1 cellular context compared by ENCODE assay signal in the genomic region with DNA sequence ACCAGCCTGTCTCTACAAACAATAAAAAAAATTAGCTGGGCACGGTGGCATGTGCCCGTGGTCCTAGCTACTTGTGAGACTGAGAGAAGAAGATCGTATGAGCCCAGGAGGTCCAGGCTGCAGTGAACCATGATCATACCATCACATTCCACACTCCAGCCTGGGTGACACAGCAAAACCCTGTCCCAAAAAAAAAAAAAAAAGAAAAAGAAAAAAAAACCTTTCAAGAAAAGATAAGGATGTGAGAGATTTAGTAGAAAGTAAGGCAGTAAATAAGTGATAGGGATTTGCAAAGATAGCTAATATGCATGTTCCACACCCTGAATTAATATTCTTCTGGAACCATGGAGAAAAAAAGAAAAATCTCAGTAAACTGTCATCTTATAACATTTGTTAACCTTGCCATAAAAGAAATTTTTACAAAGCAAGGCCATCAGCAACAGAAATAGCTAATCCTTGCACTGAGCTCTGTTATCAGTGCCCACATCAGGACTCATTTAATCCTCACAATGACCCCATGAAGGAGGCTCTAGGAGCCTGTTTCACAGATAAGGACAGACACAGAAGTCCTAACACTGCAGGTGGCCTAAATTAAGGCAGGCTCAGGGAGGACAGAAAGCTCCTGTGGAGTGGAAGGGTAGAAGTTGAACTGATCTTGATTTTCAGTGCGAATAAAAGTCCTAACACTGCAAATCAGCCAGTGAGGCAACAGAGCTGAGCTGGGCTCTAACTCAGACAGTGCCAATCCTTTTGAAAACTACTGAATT.
TF ChIP-seq lines count a peak whose summit lies in the region.

No MANE protein-coding gene starts in this region.

TF ChIP-seq in K562, 482 proteins besides CTCF, POLR2A, EP300 and RAD21 (continues in another document):
- TF ChIP-seq PHF21A (IDR thresholded peaks at IDR 0.05; ENCODE audit: borderline replicate concordance, low read depth) (0 out of 2 replicates have a peak, but pooled peaks have one; percentile 46), TBL1XR1 (IDR thresholded peaks at IDR 0.05; ENCODE audit: low read length in 2 of 2) (peak in 1 of 2 experiments; percentile 61; a peak in 1 of 4 replicates), ZNF695 (CRISPR knock-in tag; IDR thresholded peaks at IDR 0.05) (no peak), ZNF780A (CRISPR knock-in tag; IDR thresholded peaks at IDR 0.05) (no peak), RNF2 (IDR thresholded peaks at IDR 0.05) (peak; percentile 83), ESRRA (IDR thresholded peaks at IDR 0.05; ENCODE audit: borderline replicate concordance, low read depth) (peak; percentile 72), EHMT2 (IDR thresholded peaks at IDR 0.05) (no peak), ZNF655 (CRISPR knock-in tag; IDR thresholded peaks at IDR 0.05) (no peak), RBBP5 (IDR thresholded peaks at IDR 0.05; ENCODE audit: borderline replicate concordance, insufficient read depth, low read length, poor library complexity, severe bottlenecking) (no peak), MYBL2 (IDR thresholded peaks at IDR 0.05; ENCODE audit: low read depth) (no peak), MYBL2 (CRISPR knock-in tag; IDR thresholded peaks at IDR 0.05; ENCODE audit: borderline replicate concordance) (no peak), KLF16 (IDR thresholded peaks at IDR 0.05) (peak; percentile 93), SOX6 (IDR thresholded peaks at IDR 0.05) (peak; percentile 93), CREM (IDR thresholded peaks at IDR 0.05; ENCODE audit: low read depth) (peak; percentile 64; the same call in 1 of the 2 replicates), ATF7 (IDR thresholded peaks at IDR 0.05) (peak; percentile 71), ETV5 (CRISPR knock-in tag; IDR thresholded peaks at IDR 0.05; ENCODE audit: low read depth) (no peak), ZNF280B (CRISPR knock-in tag; IDR thresholded peaks at IDR 0.05) (no peak), NCOA2 (IDR thresholded peaks at IDR 0.05; ENCODE audit: partially characterized antibody in 2 of 2) (peak in 1 of 2 experiments; percentile 19), LEF1 (IDR thresholded peaks at IDR 0.05) (peak; percentile 63; the same call in 1 of the 2 replicates), SMARCC2 (IDR thresholded peaks at IDR 0.05; ENCODE audit: low read depth) (peak; percentile 82), CREB1 (IDR thresholded peaks at IDR 0.05) (peak; percentile 24; the same call in 1 of the 2 replicates), CREB1 (CRISPR knock-in tag; IDR thresholded peaks at IDR 0.05) (no peak), ZNF766 (CRISPR knock-in tag; conservative IDR thresholded peaks at IDR 0.05) (peak; percentile 57), NR2C2 (CRISPR knock-in tag; IDR thresholded peaks at IDR 0.05) (no peak), NR2C2 (tag; IDR thresholded peaks at IDR 0.05) (peak; percentile 53; the same call in 1 of the 2 replicates), NCOR1 (IDR thresholded peaks at IDR 0.05) (peak; percentile 88), SMARCA4 (IDR thresholded peaks at IDR 0.05) (peak; percentile 87), IRF2 (CRISPR knock-in tag; IDR thresholded peaks at IDR 0.05) (no peak), U2AF1 (optimal IDR thresholded peaks at IDR 0.05; ENCODE audit: low read depth, low read length) (no peak), TAL1 (IDR thresholded peaks at IDR 0.05) (peak; percentile 92), RHOXF2B (CRISPR knock-in tag; conservative IDR thresholded peaks at IDR 0.05) (no peak), ZNF75A (CRISPR knock-in tag; IDR thresholded peaks at IDR 0.05) (no peak), BRF1 (IDR thresholded peaks at IDR 0.05; ENCODE audit: borderline replicate concordance, extremely low read depth, insufficient read length) (no peak), FOXP4 (CRISPR knock-in tag; IDR thresholded peaks at IDR 0.05; ENCODE audit: borderline replicate concordance) (no peak), ATF1 (CRISPR knock-in tag; IDR thresholded peaks at IDR 0.05) (no peak), ATF1 (tag; IDR thresholded peaks at IDR 0.05) (peak; percentile 22; the same call in 1 of the 2 replicates), ARID1B (IDR thresholded peaks at IDR 0.05) (peak; percentile 93), FOXM1 (IDR thresholded peaks at IDR 0.05; ENCODE audit: low read depth) (peak; percentile 81), FOXM1 (CRISPR knock-in tag; IDR thresholded peaks at IDR 0.05; ENCODE audit: low read depth) (no peak), ZNF436 (CRISPR knock-in tag; IDR thresholded peaks at IDR 0.05) (no peak), FOXJ3 (CRISPR knock-in tag; IDR thresholded peaks at IDR 0.05) (no peak), CBFA2T3 (IDR thresholded peaks at IDR 0.05) (peak; percentile 96), SRF (CRISPR knock-in tag; IDR thresholded peaks at IDR 0.05) (peak in 1 of 2 experiments; percentile 69; a peak in 2 of 4 replicates), ZNF384 (IDR thresholded peaks at IDR 0.05; ENCODE audit: low read depth, low read length) (peak; percentile 89), ZFPM2 (CRISPR knock-in tag; IDR thresholded peaks at IDR 0.05) (no peak), NCOA1 (IDR thresholded peaks at IDR 0.05; ENCODE audit: low read depth) (peak; percentile 61), CCNT2 (IDR thresholded peaks at IDR 0.05; ENCODE audit: borderline replicate concordance, extremely low read depth, insufficient read length, low read depth, low read length) (no peak), HDAC2 (IDR thresholded peaks at IDR 0.05) (peak; percentile 91), XRCC3 (IDR thresholded peaks at IDR 0.05) (no peak), FOXJ2 (tag; IDR thresholded peaks at IDR 0.05) (peak; percentile 71; the same call in 1 of the 2 replicates), MAFF (IDR thresholded peaks at IDR 0.05; ENCODE audit: low read length) (peak; percentile 66; the same call in 1 of the 2 replicates), HLTF (IDR thresholded peaks at IDR 0.05) (0 out of 2 replicates have a peak, but pooled peaks have one; percentile 44), POLR2AphosphoS5 (IDR thresholded peaks at IDR 0.05; ENCODE audit: control insufficient read depth, insufficient read depth, low read depth, low read length) (peak; percentile 94), HNRNPK (IDR thresholded peaks at IDR 0.05; ENCODE audit: low read depth, low read length, poor library complexity, severe bottlenecking) (no peak), PML (IDR thresholded peaks at IDR 0.05; ENCODE audit: low read length) (peak; percentile 88), HDAC1 (IDR thresholded peaks at IDR 0.05) (peak; percentile 38 to 96; a peak in 3 of 4 replicates), ZNF316 (IDR thresholded peaks at IDR 0.05) (peak; percentile 84), NFIC (IDR thresholded peaks at IDR 0.05) (peak; percentile 80), MEF2D (tag; conservative IDR thresholded peaks at IDR 0.05; ENCODE audit: low read depth) (peak; percentile 63; the same call in 1 of the 2 replicates), NFRKB (IDR thresholded peaks at IDR 0.05; ENCODE audit: low read depth) (no peak), HES1 (IDR thresholded peaks at IDR 0.05; ENCODE audit: low read depth) (peak; percentile 86; the same call in 1 of the 2 replicates), OTX1 (CRISPR knock-in tag; IDR thresholded peaks at IDR 0.05) (no peak), NFE2 (IDR thresholded peaks at IDR 0.05; ENCODE audit: low read depth) (peak; percentile 79), JUND (IDR thresholded peaks at IDR 0.05; ENCODE audit: borderline replicate concordance, low read depth, low read length) (peak; percentile 44; the same call in 1 of the 2 replicates), JUND (tag; IDR thresholded peaks at IDR 0.05; ENCODE audit: borderline replicate concordance, low read depth, low read length) (no peak; the same call in 2 of the 3 replicates), CBFB (CRISPR knock-in tag; IDR thresholded peaks at IDR 0.05) (no peak), DACH1 (IDR thresholded peaks at IDR 0.05; ENCODE audit: partially characterized antibody) (peak; percentile 30), MTA3 (IDR thresholded peaks at IDR 0.05; ENCODE audit: borderline replicate concordance) (peak; percentile 85), TEAD4 (IDR thresholded peaks at IDR 0.05; ENCODE audit: low read length) (peak; percentile 95), TEAD4 (CRISPR knock-in tag; IDR thresholded peaks at IDR 0.05; ENCODE audit: borderline replicate concordance) (no peak), PHB2 (IDR thresholded peaks at IDR 0.05; ENCODE audit: low read depth) (peak; percentile 47; the same call in 1 of the 2 replicates), GATA2 (CRISPR knock-in tag; IDR thresholded peaks at IDR 0.05) (peak; percentile 91), MTA1 (IDR thresholded peaks at IDR 0.05; ENCODE audit: borderline replicate concordance) (peak; percentile 85; the same call in 1 of the 2 replicates)
- TF ChIP-seq, protein P1, sequence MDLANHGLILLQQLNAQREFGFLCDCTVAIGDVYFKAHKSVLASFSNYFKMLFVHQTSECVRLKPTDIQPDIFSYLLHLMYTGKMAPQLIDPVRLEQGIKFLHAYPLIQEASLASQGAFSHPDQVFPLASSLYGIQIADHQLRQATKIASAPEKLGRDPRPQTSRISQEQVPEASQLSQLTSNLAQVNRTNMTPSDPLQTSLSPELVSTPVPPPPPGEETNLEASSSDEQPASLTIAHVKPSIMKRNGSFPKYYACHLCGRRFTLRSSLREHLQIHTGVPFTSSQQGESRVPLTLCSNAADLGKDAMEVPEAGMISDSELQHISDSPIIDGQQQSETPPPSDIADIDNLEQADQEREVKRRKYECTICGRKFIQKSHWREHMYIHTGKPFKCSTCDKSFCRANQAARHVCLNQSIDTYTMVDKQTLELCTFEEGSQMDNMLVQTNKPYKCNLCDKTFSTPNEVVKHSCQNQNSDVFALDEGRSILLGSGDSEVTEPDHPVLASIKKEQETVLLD (IDR thresholded peaks at IDR 0.05), result peak; percentile 78
- TF ChIP-seq, protein P2, sequence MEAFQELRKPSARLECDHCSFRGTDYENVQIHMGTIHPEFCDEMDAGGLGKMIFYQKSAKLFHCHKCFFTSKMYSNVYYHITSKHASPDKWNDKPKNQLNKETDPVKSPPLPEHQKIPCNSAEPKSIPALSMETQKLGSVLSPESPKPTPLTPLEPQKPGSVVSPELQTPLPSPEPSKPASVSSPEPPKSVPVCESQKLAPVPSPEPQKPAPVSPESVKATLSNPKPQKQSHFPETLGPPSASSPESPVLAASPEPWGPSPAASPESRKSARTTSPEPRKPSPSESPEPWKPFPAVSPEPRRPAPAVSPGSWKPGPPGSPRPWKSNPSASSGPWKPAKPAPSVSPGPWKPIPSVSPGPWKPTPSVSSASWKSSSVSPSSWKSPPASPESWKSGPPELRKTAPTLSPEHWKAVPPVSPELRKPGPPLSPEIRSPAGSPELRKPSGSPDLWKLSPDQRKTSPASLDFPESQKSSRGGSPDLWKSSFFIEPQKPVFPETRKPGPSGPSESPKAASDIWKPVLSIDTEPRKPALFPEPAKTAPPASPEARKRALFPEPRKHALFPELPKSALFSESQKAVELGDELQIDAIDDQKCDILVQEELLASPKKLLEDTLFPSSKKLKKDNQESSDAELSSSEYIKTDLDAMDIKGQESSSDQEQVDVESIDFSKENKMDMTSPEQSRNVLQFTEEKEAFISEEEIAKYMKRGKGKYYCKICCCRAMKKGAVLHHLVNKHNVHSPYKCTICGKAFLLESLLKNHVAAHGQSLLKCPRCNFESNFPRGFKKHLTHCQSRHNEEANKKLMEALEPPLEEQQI (IDR thresholded peaks at IDR 0.05), result no peak
